ENCODE assay signal across 8 cellular contexts in genomic region chr7:123747620-123748141, GRCh38. TPM values are rescaled to one million over a fixed set of nuclear protein-coding genes. Genes with fewer than 3 reads are reported as not detected.
DNase-seq lines count a peak whose midpoint lies in the region; ATAC-seq and TF ChIP-seq lines count a peak whose summit lies in the region.

No MANE protein-coding gene starts in this region.

- intact Hi-C loops in heart left ventricle (cut with DNase I), result loop anchor here in 5 of 10 donors (2.0 to 10.0 kb wide), 8 partner anchors 35 to 213 kb away; partner anchors contain the start of genes NDUFA5 (in 3 of the 5), IQUB (in 1 of the 5) and LMOD2 (in 1 of the 5)

- in situ Hi-C loops in Caki2 (cut with HindIII; ENCODE audit: low pct_unique_long_range_greater_than_20kb, low sequenced_read_pairs), result no loop called here

- H3K27me3 ChIP-seq in HUES6 (ENCODE audit: control insufficient read depth, insufficient read depth, low read length), result no peaks in the 10 kb centered on the region
- no peaks in the 10 kb centered on the region for H3K27me3 ChIP-seq in Peyer's patch
- no peaks in the 10 kb centered on the region for H3K27me3 ChIP-seq in heart left ventricle
- no peaks in the 10 kb centered on the region for H3K27me3 ChIP-seq in osteoblast (ENCODE audit: insufficient read depth, low read length)

- H3K9ac ChIP-seq in HUES6 (ENCODE audit: low read length), result peak overlapping the region; percentile 97

- TF ChIP-seq POLR2A in Peyer's patch (IDR thresholded peaks at IDR 0.05), result peak in 1 of 2 donors; percentile 25
- peak in 1 of 2 donors; percentile 21 for TF ChIP-seq POLR2A in heart left ventricle (IDR thresholded peaks at IDR 0.05)

- peak; percentile 35 to 63 (median 46) for ATAC-seq in heart left ventricle
- ATAC-seq in HG03460 (IDR thresholded peaks at IDR 0.05; ENCODE audit: unreplicated experiment), result no peak
- no peak for ATAC-seq in GM21526 (IDR thresholded peaks at IDR 0.05; ENCODE audit: low FRiP score, unreplicated experiment)

- H3K9me3 ChIP-seq in HUES6 (ENCODE audit: control insufficient read depth, insufficient read depth, low read depth, low read length) (no peaks in the 10 kb centered on the region), Peyer's patch (no peaks in the 10 kb centered on the region), heart left ventricle (no peaks in the 10 kb centered on the region), osteoblast (ENCODE audit: low read depth, low read length) (no peaks in the 10 kb centered on the region)

- peaks cover 55% of the 10 kb centered on the region for H3K79me2 ChIP-seq in osteoblast (ENCODE audit: insufficient read depth, low read length)

- H3K4me1 ChIP-seq in HUES6 (ENCODE audit: control insufficient read depth, insufficient read depth, low read length) (peaks cover 46% of the 10 kb centered on the region), Peyer's patch (peaks cover 0 to 45% (median 14%) of the 10 kb centered on the region in 4 donors), heart left ventricle (peaks cover 4 to 75% (median 57%) of the 10 kb centered on the region in 12 donors), osteoblast (ENCODE audit: insufficient read depth, low read length) (peaks cover 18% of the 10 kb centered on the region)

- peak overlapping the region; percentile 90; the same call in 1 of the 2 replicates for H3K27ac ChIP-seq in HUES6 (ENCODE audit: low read depth, low read length)
- H3K27ac ChIP-seq in Peyer's patch, result peak overlapping the region; percentile 90 to 99 (median 96)
- H3K27ac ChIP-seq in heart left ventricle, result peak overlapping the region; percentile 95 to 99 (median 98)
- peak overlapping the region; percentile 87 for H3K27ac ChIP-seq in osteoblast (ENCODE audit: low read depth, low read length)

- DNase-seq in Caki2 (ENCODE audit: low read depth), result peak; percentile 37
- peak; percentile 32 to 64 (median 62) for DNase-seq in Peyer's patch
- peak; percentile 91 for DNase-seq in amniotic epithelial cell (ENCODE audit: low read depth)
- peak; percentile 59 to 66 (median 61) for DNase-seq in heart left ventricle
- peak; percentile 93 for DNase-seq in osteoblast (ENCODE audit: insufficient read length, low spot score, missing footprints)

- H3K4me3 ChIP-seq in HUES6 (ENCODE audit: low read depth, low read length) (peak overlapping the region; percentile 97), Peyer's patch (peak overlapping the region; percentile 73 to 92 (median 80)), heart left ventricle (peak overlapping the region; percentile 83 to 92 (median 87)), osteoblast (ENCODE audit: insufficient read depth, low read length) (peak overlapping the region; percentile 90)

- TF ChIP-seq CTCF in Peyer's patch (IDR thresholded peaks at IDR 0.05) (no peak), heart left ventricle (IDR thresholded peaks at IDR 0.05) (no peak), osteoblast (IDR thresholded peaks at IDR 0.05; ENCODE audit: extremely low read depth, low read depth, low read length) (no peak)

- H3K4me2 ChIP-seq in osteoblast (ENCODE audit: insufficient read depth, low read length), result peak overlapping the region; percentile 95

- 0 to 1% (median 1%) methylated on average over 12 of the region's 12 CpGs for WGBS in heart left ventricle, 4 donors

- H3K36me3 ChIP-seq in HUES6 (ENCODE audit: control insufficient read depth, insufficient read depth, low read length), result no peaks in the 10 kb centered on the region
- H3K36me3 ChIP-seq in Peyer's patch, result no peaks in the 10 kb centered on the region
- no peaks in the 10 kb centered on the region for H3K36me3 ChIP-seq in heart left ventricle
- H3K36me3 ChIP-seq in osteoblast (ENCODE audit: insufficient read depth, low read length), result no peaks in the 10 kb centered on the region

- H4K20me1 ChIP-seq in osteoblast (ENCODE audit: insufficient read depth, low read length), result peaks cover 51% of the 10 kb centered on the region

- H2AFZ ChIP-seq in osteoblast (ENCODE audit: low read length), result peak overlapping the region; percentile 59

RNA-seq across cellular contexts. Expression of gene WASL, which starts 1.1 kb away (rescaled TPM):
- total RNA-seq in Caki2 (2014; rRNA removed; shearing (Covaris generic); ENCODE audit: low replicate concordance), result 3.9 and 4.1 TPM in 2 replicates
- total RNA-seq in Peyer's patch, result 10 to 100 TPM; 33.8 to 60.2 (median 51.5) TPM
- total RNA-seq in heart left ventricle, result 10 to 100 TPM; 20.1 to 30.3 (median 26.4) TPM
- polyA plus RNA-seq in heart left ventricle, result 10 to 100 TPM; 11.2 to 23.3 TPM
- 23.2 and 24.5 TPM in 2 replicates for total RNA-seq in osteoblast

Comparison
In these comparisons a context has a peak if more than half of its experiments do, and no peak if none do; other contexts are left out.
1. DNase-seq: peak in every context shown above with its lines; median percentile 93 in osteoblast; 91 in amniotic epithelial cell; 62 in Peyer's patch; 61 in heart left ventricle; 37 in Caki2.
2. ATAC-seq: peak in heart left ventricle (4 of 4); none in HG03460 (single experiment) and GM21526 (single experiment).
3. Peak in every context shown above with its lines, with median percentiles within 50 percentile points of each other: H3K27ac ChIP-seq and H3K4me3 ChIP-seq.